8 cellular contexts compared by ENCODE assay signal in the genomic region with DNA sequence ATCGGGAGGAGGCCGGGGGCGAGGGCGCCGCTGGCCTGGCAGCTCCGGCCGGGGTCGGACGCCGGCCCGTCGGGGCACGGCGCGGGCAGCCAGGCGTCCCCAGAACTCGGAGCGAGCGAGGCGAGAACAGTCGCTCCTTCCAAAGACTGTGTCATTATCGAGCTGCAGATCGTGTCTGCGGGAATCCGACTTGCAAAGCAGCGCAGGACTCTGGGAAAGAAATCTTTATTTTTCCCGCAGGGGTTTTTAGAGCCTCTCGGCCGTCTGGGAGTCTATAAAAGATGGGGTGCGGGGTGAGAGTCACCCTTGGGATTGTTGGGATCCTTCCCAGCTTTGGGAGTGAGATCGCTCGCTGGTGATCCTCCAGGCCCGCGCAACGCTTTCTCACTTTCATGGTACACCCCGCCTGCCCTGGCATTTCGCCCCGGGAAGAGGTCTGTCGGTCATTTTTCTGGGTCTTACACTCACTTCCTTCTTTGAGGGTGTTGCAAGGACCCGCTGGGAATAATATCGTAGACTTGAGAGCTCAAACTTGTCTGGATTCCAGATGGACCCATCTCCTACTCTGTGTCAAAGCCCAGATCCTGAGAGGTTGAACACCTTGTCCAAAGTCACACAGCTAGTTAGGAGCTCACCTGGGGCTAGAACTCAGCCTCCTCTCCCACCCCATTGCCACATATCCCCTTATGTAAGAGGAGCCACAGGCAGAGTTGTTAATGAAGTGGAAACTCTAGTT. TPM values are rescaled to one million over a fixed set of nuclear protein-coding genes. Genes with fewer than 3 reads are reported as not detected.
A peak's percentile ranks its signal among the peaks of the same experiment; 100 is the strongest.
DNase-seq lines count a peak whose midpoint lies in the region; ATAC-seq and TF ChIP-seq lines count a peak whose summit lies in the region.

No MANE protein-coding gene starts in this region.

- H3K27ac ChIP-seq in AG04450 (ENCODE audit: low read depth, low read length) (peak overlapping the region; percentile 54), foreskin keratinocyte (peak overlapping the region; percentile 28), neural progenitor cell (no peak overlapping the region)

- POLR2A ChIA-PET in AG04450 (lab: Yijun Ruan, JAX), result interaction anchor here (0.6 to 1.7 kb wide), 8 partner anchors 9 to 97 kb away, joined by 3 to 10 read pairs (median 4); no protein-coding TSS in a partner anchor
- POLR2A ChIA-PET in HEK293T (lab: Yijun Ruan, JAX), result interaction anchor here (0.6 to 1.8 kb wide), 4 partner anchors 9 to 141 kb away, joined by 3 to 5 read pairs (median 4); a partner anchor contains a TSS
- POLR2A ChIA-PET in activated B cell treated with CpG ODN at 0.5 μM for 24 hours (lab: Charles Lee), result interaction anchor here (0.6 to 1.4 kb wide), 2 partner anchors 100 to 165 kb away, joined by 3 to 4 read pairs; a partner anchor contains a TSS

- H3K9me3 ChIP-seq in AG04450 (ENCODE audit: control insufficient read depth, insufficient read depth, low read length), result no peaks in the 10 kb centered on the region; the same call in 1 of the 2 replicates
- no peaks in the 10 kb centered on the region for H3K9me3 ChIP-seq in neural progenitor cell (ENCODE audit: low read depth)

- H3K36me3 ChIP-seq in neural progenitor cell, result no peaks in the 10 kb centered on the region

- H3K4me2 ChIP-seq in neural progenitor cell, result peak overlapping the region; percentile 80

- peaks cover 31% of the 10 kb centered on the region for H3K4me1 Mint-ChIP-seq in activated B cell treated with CpG ODN at 0.5 μM for 24 hours
- H3K4me1 Mint-ChIP-seq in neural progenitor cell, result peaks cover 35% of the 10 kb centered on the region

- CTCF ChIA-PET in AG04450 (lab: Charles Lee), result interaction anchor here (0.5 to 3.1 kb wide), 12 partner anchors 8 to 142 kb away, joined by 3 to 26 read pairs (median 4); a partner anchor contains a TSS
- CTCF ChIA-PET in HEK293T (lab: Yijun Ruan, JAX), result interaction anchor here (0.6 to 1.3 kb wide), 3 partner anchors 35 to 112 kb away, joined by 3 to 6 read pairs (median 3); no protein-coding TSS in a partner anchor
- CTCF ChIA-PET in activated B cell treated with CpG ODN at 0.5 μM for 24 hours (lab: Charles Lee), result no interaction called here

- H3K36me3 Mint-ChIP-seq in activated B cell treated with CpG ODN at 0.5 μM for 24 hours (ENCODE audit: low read depth), result peaks cover 2% of the 10 kb centered on the region
- no peaks in the 10 kb centered on the region for H3K36me3 Mint-ChIP-seq in neural progenitor cell

- H3K27me3 Mint-ChIP-seq in activated B cell treated with CpG ODN at 0.5 μM for 24 hours (peaks cover 33% of the 10 kb centered on the region), neural progenitor cell (ENCODE audit: insufficient read depth, low read depth) (peaks cover 16% of the 10 kb centered on the region)

- H3K9me3 Mint-ChIP-seq in activated B cell treated with CpG ODN at 0.5 μM for 24 hours (no peaks in the 10 kb centered on the region), neural progenitor cell (no peaks in the 10 kb centered on the region)

- TF ChIP-seq CTCF in AG04450 (IDR thresholded peaks at IDR 0.05; ENCODE audit: low read depth, low read length) (no peak), activated B cell treated with CpG ODN at 0.5 μM for 24 hours (IDR thresholded peaks at IDR 0.05) (no peak), foreskin keratinocyte (conservative IDR thresholded peaks at IDR 0.05) (no peak), neural progenitor cell (IDR thresholded peaks at IDR 0.05) (no peak)

- H3K27me3 ChIP-seq in AG04450 (ENCODE audit: control insufficient read depth, insufficient read depth, low read length) (no peaks in the 10 kb centered on the region), foreskin keratinocyte (no peaks in the 10 kb centered on the region), neural progenitor cell (peaks cover 29% of the 10 kb centered on the region)

- peak overlapping the region; percentile 89 for H2AFZ ChIP-seq in neural progenitor cell (replicated peaks)

- peaks cover 16% of the 10 kb centered on the region for H3K4me1 ChIP-seq in foreskin keratinocyte
- peaks cover 30% of the 10 kb centered on the region for H3K4me1 ChIP-seq in neural progenitor cell

- H3K4me3 ChIP-seq in AG04450 (ENCODE audit: low read depth, low read length) (peak overlapping the region; percentile 78), neural progenitor cell (peak overlapping the region; percentile 88)

- H3K27ac Mint-ChIP-seq in activated B cell treated with CpG ODN at 0.5 μM for 24 hours, result no peak overlapping the region
- H3K27ac Mint-ChIP-seq in neural progenitor cell, result no peak overlapping the region

- DNase-seq in AG04450 (ENCODE audit: low read depth, low spot score) (no peak), HEK293T (ENCODE audit: extremely low spot score) (no peak), activated B cell treated with CpG ODN at 0.5 μM for 24 hours (no peak), foreskin keratinocyte (peak in 1 of 2 donors; percentile 23), neural progenitor cell (ENCODE audit: low spot score) (peak; percentile 32)
- no peak for DNase-seq in activated CD4-positive, CD25-positive, alpha-beta regulatory T cell treated with anti-CD3 and anti-CD28 coated beads, Interleukin-2, amount 50 U/mL, for 72 hours

- H4K20me1 ChIP-seq in neural progenitor cell (ENCODE audit: low read depth), result peaks cover 51% of the 10 kb centered on the region

- H3K4me3 Mint-ChIP-seq in activated B cell treated with CpG ODN at 0.5 μM for 24 hours (peak overlapping the region; percentile 66), neural progenitor cell (peak overlapping the region; percentile 84)

- no peak for ATAC-seq in activated B cell treated with CpG ODN at 0.5 μM for 24 hours (ENCODE audit: low read depth)
- no peak for ATAC-seq in foreskin keratinocyte
- ATAC-seq in GM21576 (IDR thresholded peaks at IDR 0.05; ENCODE audit: unreplicated experiment), result no peak
- ATAC-seq in GM21423 (IDR thresholded peaks at IDR 0.05; ENCODE audit: unreplicated experiment), result no peak

- H3K9ac ChIP-seq in neural progenitor cell, result no peak overlapping the region

- peaks cover 33% of the 10 kb centered on the region for H3F3A ChIP-seq in neural progenitor cell (ENCODE audit: low read depth)

- intact Hi-C loops in activated B cell treated with CpG ODN at 0.5 μM for 24 hours (cut with micrococcal nuclease), result loop anchor here (2.0 to 10.0 kb wide), 7 partner anchors 37 to 1842 kb away; a partner anchor contains a TSS

- peaks cover 44% of the 10 kb centered on the region for H3K79me2 ChIP-seq in neural progenitor cell (ENCODE audit: low read depth)

TF ChIP-seq in HEK293T, 16 proteins besides CTCF, POLR2A, EP300 and RAD21:
- TF ChIP-seq L3MBTL2 (conservative IDR thresholded peaks at IDR 0.05) (no peak), LEF1 (IDR thresholded peaks at IDR 0.05; ENCODE audit: borderline replicate concordance) (peak; percentile 31; the same call in 1 of the 2 replicates), NFRKB (IDR thresholded peaks at IDR 0.05) (no peak), FOXA1 (IDR thresholded peaks at IDR 0.05) (no peak), FOXK2 (IDR thresholded peaks at IDR 0.05) (no peak), ELF4 (IDR thresholded peaks at IDR 0.05) (no peak), CTBP1 (IDR thresholded peaks at IDR 0.05; ENCODE audit: borderline replicate concordance) (no peak), ARNT (IDR thresholded peaks at IDR 0.05) (no peak)

RNA-seq across cellular contexts. Expression of a gene that starts 1.0 kb away (rescaled TPM):
- polyA plus RNA-seq in AG04450 (2011; rRNA removed) (15.5 and 20.3 TPM in 2 replicates), foreskin keratinocyte (37.0 and 39.5 TPM in 2 replicates)
- 7.9 and 9.6 TPM in 2 replicates for polyA minus RNA-seq in AG04450 (2011; rRNA and poly(A)+ RNA removed)
- total RNA-seq in activated B cell treated with CpG ODN at 0.5 μM for 24 hours (0.91 and 1.0 TPM in 2 replicates), foreskin keratinocyte (24.3 and 26.3 TPM in 2 replicates), neural progenitor cell (ENCODE audit: low replicate concordance) (4.7 and 15.7 TPM in 2 replicates)

RNA-seq across cellular contexts. Expression of a gene that starts 1.5 kb away (rescaled TPM):
- 71.5 and 80.2 TPM in 2 replicates for polyA plus RNA-seq in AG04450 (2011; rRNA removed)
- polyA minus RNA-seq in AG04450 (2011; rRNA and poly(A)+ RNA removed), result 144 and 158 TPM in 2 replicates
- 83.0 and 89.2 TPM in 2 replicates for total RNA-seq in activated B cell treated with CpG ODN at 0.5 μM for 24 hours
- total RNA-seq in foreskin keratinocyte, result 101 and 107 TPM in 2 replicates
- polyA plus RNA-seq in foreskin keratinocyte, result 79.9 and 87.3 TPM in 2 replicates
- 127 and 216 TPM in 2 replicates for total RNA-seq in neural progenitor cell (ENCODE audit: low replicate concordance)

RNA-seq across cellular contexts. Expression of a gene that starts 53.8 kb away (rescaled TPM):
- polyA plus RNA-seq in AG04450 (2011; rRNA removed) (64.5 and 69.6 TPM in 2 replicates), foreskin keratinocyte (79.1 and 85.9 TPM in 2 replicates)
- polyA minus RNA-seq in AG04450 (2011; rRNA and poly(A)+ RNA removed), result 80.7 and 95.1 TPM in 2 replicates
- total RNA-seq in activated B cell treated with CpG ODN at 0.5 μM for 24 hours (39.0 and 40.6 TPM in 2 replicates), foreskin keratinocyte (78.9 and 85.5 TPM in 2 replicates), neural progenitor cell (ENCODE audit: low replicate concordance) (15.2 and 39.4 TPM in 2 replicates)

RNA-seq across cellular contexts. Expression of a gene that starts 53.9 kb away (rescaled TPM):
- polyA plus RNA-seq in AG04450 (2011; rRNA removed) (47.6 and 50.8 TPM in 2 replicates), foreskin keratinocyte (58.7 and 58.9 TPM in 2 replicates)
- polyA minus RNA-seq in AG04450 (2011; rRNA and poly(A)+ RNA removed), result 26.3 and 37.8 TPM in 2 replicates
- total RNA-seq in activated B cell treated with CpG ODN at 0.5 μM for 24 hours (47.4 and 53.8 TPM in 2 replicates), foreskin keratinocyte (50.6 and 50.9 TPM in 2 replicates), neural progenitor cell (ENCODE audit: low replicate concordance) (48.7 and 72.6 TPM in 2 replicates)
